Comparison of ENCODE assay signal across 35 cellular contexts in the genomic region with DNA sequence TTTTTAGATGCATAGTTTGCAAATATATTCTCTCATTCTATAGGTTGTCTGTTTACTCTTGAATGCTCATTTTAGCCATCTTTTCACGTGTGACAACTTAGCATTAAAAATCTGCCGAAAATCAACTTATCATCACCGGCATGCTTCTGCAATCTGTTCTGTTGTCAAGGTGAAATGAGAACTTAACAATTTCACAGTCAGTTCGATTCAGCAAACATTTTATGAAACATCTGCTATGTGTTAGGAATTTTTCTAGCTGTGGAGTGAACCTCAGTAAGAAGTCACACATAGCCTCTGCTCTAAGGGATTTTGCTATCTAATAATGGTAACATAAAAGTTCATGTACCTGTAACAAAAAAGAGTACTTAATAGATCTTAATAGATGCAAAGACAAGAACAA.
"Had no signal": no experiment of that assay in that cellular context is flagged by ENCODE, and none has a peak within 500 bp of the region (broad histone marks: within the 10 kb centered on the region; RNA-seq: fewer than 3 reads in every experiment).

No MANE protein-coding gene starts in this region.

- H3K27me3 ChIP-seq: MG63 had no signal

- DNase-seq: Karpas-422, Kasumi-1, MG63, MM.1S, MV-4-11, NCI-H1048, NCI-H1092, NCI-H1092 treated with DMSO at 0.1 percent for 48 hours, NCI-H1105, NCI-H1105 treated with DMSO at 0.1 percent for 48 hours, NCI-H1417, NCI-H1417 treated with DMSO at 0.1 percent for 48 hours, NCI-H1436, NCI-H1436 treated with DMSO at 0.1 percent for 48 hours, NCI-H146, NCI-H1694, NCI-H1694 treated with DMSO at 0.1 percent for 48 hours, NCI-H187, NCI-H187 treated with DMSO at 0.1 percent for 48 hours, NCI-H1930, NCI-H2029, NCI-H2029 treated with DMSO at 0.1 percent for 48 hours, NCI-H2081, NCI-H2081 treated with DMSO at 0.1 percent for 48 hours, NCI-H2107, NCI-H2171, NCI-H2171 treated with DMSO at 0.1 percent for 48 hours, NCI-H2227 treated with DMSO at 0.1 percent for 48 hours, NCI-H226, NCI-H345, NCI-H446, NCI-H446 treated with DMSO at 0.1 percent for 48 hours, NCI-H510A, NCI-H510A treated with DMSO at 0.1 percent for 48 hours, NCI-H524 had no signal

- H3K9me3 ChIP-seq: MG63 had no signal

- H3K36me3 ChIP-seq: MG63 had no signal

- H3K4me3 ChIP-seq: MG63 had no signal
